In genomic region chr19:4062576-4063368, GRCh38 we compare ENCODE assay signal across 1 cellular context.
A peak's percentile ranks its signal among the peaks of the same experiment; 100 is the strongest.
TF ChIP-seq lines count a peak whose summit lies in the region.

No MANE protein-coding gene starts in this region.

TF ChIP-seq in HEK293, 187 proteins besides CTCF, POLR2A, EP300 and RAD21 (continued from another document):
- TF ChIP-seq, protein P1, sequence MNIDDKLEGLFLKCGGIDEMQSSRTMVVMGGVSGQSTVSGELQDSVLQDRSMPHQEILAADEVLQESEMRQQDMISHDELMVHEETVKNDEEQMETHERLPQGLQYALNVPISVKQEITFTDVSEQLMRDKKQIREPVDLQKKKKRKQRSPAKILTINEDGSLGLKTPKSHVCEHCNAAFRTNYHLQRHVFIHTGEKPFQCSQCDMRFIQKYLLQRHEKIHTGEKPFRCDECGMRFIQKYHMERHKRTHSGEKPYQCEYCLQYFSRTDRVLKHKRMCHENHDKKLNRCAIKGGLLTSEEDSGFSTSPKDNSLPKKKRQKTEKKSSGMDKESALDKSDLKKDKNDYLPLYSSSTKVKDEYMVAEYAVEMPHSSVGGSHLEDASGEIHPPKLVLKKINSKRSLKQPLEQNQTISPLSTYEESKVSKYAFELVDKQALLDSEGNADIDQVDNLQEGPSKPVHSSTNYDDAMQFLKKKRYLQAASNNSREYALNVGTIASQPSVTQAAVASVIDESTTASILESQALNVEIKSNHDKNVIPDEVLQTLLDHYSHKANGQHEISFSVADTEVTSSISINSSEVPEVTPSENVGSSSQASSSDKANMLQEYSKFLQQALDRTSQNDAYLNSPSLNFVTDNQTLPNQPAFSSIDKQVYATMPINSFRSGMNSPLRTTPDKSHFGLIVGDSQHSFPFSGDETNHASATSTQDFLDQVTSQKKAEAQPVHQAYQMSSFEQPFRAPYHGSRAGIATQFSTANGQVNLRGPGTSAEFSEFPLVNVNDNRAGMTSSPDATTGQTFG (tag by site-specific recombination; IDR thresholded peaks at IDR 0.05; ENCODE audit: borderline replicate concordance), result no peak
- no peak for TF ChIP-seq WT1 (tag by site-specific recombination; IDR thresholded peaks at IDR 0.05)
- TF ChIP-seq GLIS2 (tag by site-specific recombination; IDR thresholded peaks at IDR 0.05), result 0 out of 2 replicates have a peak, but pooled peaks have one; percentile 22
- TF ChIP-seq PRDM1 (tag by site-specific recombination; IDR thresholded peaks at IDR 0.05), result no peak
- TF ChIP-seq, protein P2, sequence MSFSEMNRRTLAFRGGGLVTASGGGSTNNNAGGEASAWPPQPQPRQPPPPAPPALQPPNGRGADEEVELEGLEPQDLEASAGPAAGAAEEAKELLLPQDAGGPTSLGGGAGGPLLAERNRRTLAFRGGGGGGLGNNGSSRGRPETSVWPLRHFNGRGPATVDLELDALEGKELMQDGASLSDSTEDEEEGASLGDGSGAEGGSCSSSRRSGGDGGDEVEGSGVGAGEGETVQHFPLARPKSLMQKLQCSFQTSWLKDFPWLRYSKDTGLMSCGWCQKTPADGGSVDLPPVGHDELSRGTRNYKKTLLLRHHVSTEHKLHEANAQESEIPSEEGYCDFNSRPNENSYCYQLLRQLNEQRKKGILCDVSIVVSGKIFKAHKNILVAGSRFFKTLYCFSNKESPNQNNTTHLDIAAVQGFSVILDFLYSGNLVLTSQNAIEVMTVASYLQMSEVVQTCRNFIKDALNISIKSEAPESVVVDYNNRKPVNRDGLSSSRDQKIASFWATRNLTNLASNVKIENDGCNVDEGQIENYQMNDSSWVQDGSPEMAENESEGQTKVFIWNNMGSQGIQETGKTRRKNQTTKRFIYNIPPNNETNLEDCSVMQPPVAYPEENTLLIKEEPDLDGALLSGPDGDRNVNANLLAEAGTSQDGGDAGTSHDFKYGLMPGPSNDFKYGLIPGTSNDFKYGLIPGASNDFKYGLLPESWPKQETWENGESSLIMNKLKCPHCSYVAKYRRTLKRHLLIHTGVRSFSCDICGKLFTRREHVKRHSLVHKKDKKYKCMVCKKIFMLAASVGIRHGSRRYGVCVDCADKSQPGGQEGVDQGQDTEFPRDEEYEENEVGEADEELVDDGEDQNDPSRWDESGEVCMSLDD (tag by site-specific recombination; IDR thresholded peaks at IDR 0.05), result 0 out of 2 replicates have a peak, but pooled peaks have one; percentile 27
- TF ChIP-seq, protein P3, sequence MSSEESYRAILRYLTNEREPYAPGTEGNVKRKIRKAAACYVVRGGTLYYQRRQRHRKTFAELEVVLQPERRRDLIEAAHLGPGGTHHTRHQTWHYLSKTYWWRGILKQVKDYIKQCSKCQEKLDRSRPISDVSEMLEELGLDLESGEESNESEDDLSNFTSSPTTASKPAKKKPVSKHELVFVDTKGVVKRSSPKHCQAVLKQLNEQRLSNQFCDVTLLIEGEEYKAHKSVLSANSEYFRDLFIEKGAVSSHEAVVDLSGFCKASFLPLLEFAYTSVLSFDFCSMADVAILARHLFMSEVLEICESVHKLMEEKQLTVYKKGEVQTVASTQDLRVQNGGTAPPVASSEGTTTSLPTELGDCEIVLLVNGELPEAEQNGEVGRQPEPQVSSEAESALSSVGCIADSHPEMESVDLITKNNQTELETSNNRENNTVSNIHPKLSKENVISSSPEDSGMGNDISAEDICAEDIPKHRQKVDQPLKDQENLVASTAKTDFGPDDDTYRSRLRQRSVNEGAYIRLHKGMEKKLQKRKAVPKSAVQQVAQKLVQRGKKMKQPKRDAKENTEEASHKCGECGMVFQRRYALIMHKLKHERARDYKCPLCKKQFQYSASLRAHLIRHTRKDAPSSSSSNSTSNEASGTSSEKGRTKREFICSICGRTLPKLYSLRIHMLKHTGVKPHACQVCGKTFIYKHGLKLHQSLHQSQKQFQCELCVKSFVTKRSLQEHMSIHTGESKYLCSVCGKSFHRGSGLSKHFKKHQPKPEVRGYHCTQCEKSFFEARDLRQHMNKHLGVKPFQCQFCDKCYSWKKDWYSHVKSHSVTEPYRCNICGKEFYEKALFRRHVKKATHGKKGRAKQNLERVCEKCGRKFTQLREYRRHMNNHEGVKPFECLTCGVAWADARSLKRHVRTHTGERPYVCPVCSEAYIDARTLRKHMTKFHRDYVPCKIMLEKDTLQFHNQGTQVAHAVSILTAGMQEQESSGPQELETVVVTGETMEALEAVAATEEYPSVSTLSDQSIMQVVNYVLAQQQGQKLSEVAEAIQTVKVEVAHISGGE (tag by site-specific recombination; conservative IDR thresholded peaks at IDR 0.05; ENCODE audit: low read depth), result no peak
- TF ChIP-seq ZNF2 (tag by site-specific recombination; IDR thresholded peaks at IDR 0.05), result no peak
- TF ChIP-seq SETDB1 (IDR thresholded peaks at IDR 0.05; ENCODE audit: insufficient read length, low read length), result no peak
- no peak for TF ChIP-seq ZNF19 (tag by site-specific recombination; IDR thresholded peaks at IDR 0.05; ENCODE audit: low read depth)
